Comparison of ENCODE assay signal across 24 cellular contexts in the genomic region with DNA sequence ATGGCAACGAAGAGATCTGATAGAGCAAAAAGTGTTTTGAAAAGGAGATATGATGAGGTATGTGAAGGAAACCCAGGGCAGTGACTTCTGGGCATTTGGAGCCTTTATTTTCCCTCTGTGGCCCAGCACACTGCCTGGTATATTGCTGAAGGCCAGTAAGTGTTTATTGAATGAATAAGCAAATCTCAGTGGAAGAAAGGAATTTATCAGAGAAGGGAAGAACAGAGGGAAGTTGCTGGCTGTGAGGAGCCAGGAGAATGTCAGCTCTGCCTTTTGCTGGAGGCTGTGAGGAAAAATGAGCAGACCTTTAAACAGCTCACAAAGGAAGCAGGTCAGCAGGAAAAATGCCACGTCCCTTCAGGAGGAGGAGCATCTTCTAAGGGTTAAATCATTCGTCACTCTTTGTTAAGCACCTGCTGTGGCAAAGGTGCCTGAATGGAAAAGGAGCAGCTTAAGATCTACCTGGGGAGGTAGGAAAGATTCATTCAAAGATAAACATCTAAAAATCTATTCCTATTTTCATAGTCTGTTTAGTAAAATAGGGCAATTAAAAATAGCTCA.
DNase-seq lines count a peak whose midpoint lies in the region; ATAC-seq, FAIRE-seq and TF ChIP-seq lines count a peak whose summit lies in the region.
"Had no signal": no experiment of that assay in that cellular context is flagged by ENCODE, and none has a peak within 500 bp of the region (broad histone marks: within the 10 kb centered on the region; RNA-seq: fewer than 3 reads in every experiment).

No MANE protein-coding gene starts in this region.

- H2BK5ac ChIP-seq in H9 (ENCODE audit: insufficient read length, low read length) (no peak overlapping the region), H1 (ENCODE audit: low read depth, low read length) (no peak overlapping the region), trophoblast cell (ENCODE audit: low read depth, low read length, poor library complexity) (no peak overlapping the region)

- H3K4me3 Mint-ChIP-seq in H9 = no peak overlapping the region
- H3K4me3 Mint-ChIP-seq in natural killer cell treated with Interleukin-12 subunit alpha and Interleukin-12 subunit beta and Interleukin-15 and Interleukin-18, amount 100 ng/mL, for 72 hours = no peak overlapping the region
- H3K4me3 Mint-ChIP-seq: CD4-positive, alpha-beta memory T cell had no signal

- H4K12ac ChIP-seq in trophoblast cell (ENCODE audit: low read depth, low read length) = no peak overlapping the region

- H3K79me1 ChIP-seq in H9 (ENCODE audit: insufficient read depth, low read depth, low read length, poor library complexity, severe bottlenecking) = no peaks in the 10 kb centered on the region
- no peaks in the 10 kb centered on the region for H3K79me1 ChIP-seq in H1 (ENCODE audit: low read depth, low read length)
- no peaks in the 10 kb centered on the region for H3K79me1 ChIP-seq in trophoblast cell (ENCODE audit: low read length)

- WGBS in H9 (ENCODE audit: extremely low coverage, insufficient read length, low lambda C conversion rate) = no CpG with 5 or more reads among the region's 3 CpGs
- WGBS in H1 (ENCODE audit: extremely low coverage in 1 of 2, insufficient coverage in 1 of 2, insufficient read length in 1 of 2, insufficient replicate concordance in 2 of 2, low coverage in 1 of 2, low lambda C conversion rate in 2 of 2, missing lambda C conversion rate in 1 of 2), 2 experiments = 8% methylated on average over 3 of the region's 3 CpGs; no CpG with 5 or more reads in 1 of the 2 experiments
- no CpG with 5 or more reads among the region's 3 CpGs for WGBS in trophoblast cell (ENCODE audit: extremely low coverage, insufficient coverage, insufficient read length)

- H3K56ac ChIP-seq in H9 (ENCODE audit: insufficient read length, low read depth, low read length) (no peak overlapping the region), H1 (replicated peaks; ENCODE audit: insufficient read length, low read depth, low read length) (no peak overlapping the region)

- H3K9me3 ChIP-seq in H9 (ENCODE audit: control insufficient read depth, low read depth, low read length) = no peaks in the 10 kb centered on the region
- no peaks in the 10 kb centered on the region for H3K9me3 ChIP-seq in H1 (ENCODE audit: insufficient read depth in 2 of 2, low read depth in 1 of 2, low read length in 1 of 2)
- H3K9me3 ChIP-seq in trophoblast cell (ENCODE audit: insufficient read depth, low read depth, low read length) = no peaks in the 10 kb centered on the region
- H3K9me3 ChIP-seq: SJCRH30 had no signal

- FAIRE-seq in H1 (lab: Jason Lieb, UNC) = peak; percentile 24
- FAIRE-seq: GM12892 had no signal

- no peak overlapping the region for H3K27ac Mint-ChIP-seq in H9
- no peak overlapping the region for H3K27ac Mint-ChIP-seq in natural killer cell treated with Interleukin-12 subunit alpha and Interleukin-12 subunit beta and Interleukin-15 and Interleukin-18, amount 100 ng/mL, for 72 hours
- H3K27ac Mint-ChIP-seq: CD4-positive, alpha-beta memory T cell had no signal

- H2BK12ac ChIP-seq in H9 (ENCODE audit: insufficient read length, low read depth, low read length) (no peak overlapping the region), H1 (ENCODE audit: low read depth, low read length) (0 out of 2 replicates have a peak overlapping the region, but pooled peaks have one; percentile 17), trophoblast cell (ENCODE audit: low read length) (no peak overlapping the region)

- H3K27ac ChIP-seq in H9 (ENCODE audit: insufficient read length, low read depth, low read length) = no peak overlapping the region
- H3K27ac ChIP-seq in H1 (ENCODE audit: low read depth, low read length) = no peak overlapping the region
- H3K27ac ChIP-seq in trophoblast cell (ENCODE audit: low read depth, low read length) = no peak overlapping the region
- H3K27ac ChIP-seq: HL-60, PC-9, SJCRH30 had no signal

- H4K5ac ChIP-seq in H9 (ENCODE audit: insufficient read length, low read depth, low read length) (no peak overlapping the region), H1 (ENCODE audit: insufficient read length, low read depth, low read length) (no peak overlapping the region)

- H3K4me1 ChIP-seq in H9 (ENCODE audit: insufficient read depth, low read length) = no peaks in the 10 kb centered on the region
- no peaks in the 10 kb centered on the region; a peak in 1 of 7 replicates for H3K4me1 ChIP-seq in H1 (replicated peaks in 1 of 4; ENCODE audit: control insufficient read depth in 3 of 4, insufficient read depth in 4 of 4, low read length in 3 of 4)
- no peaks in the 10 kb centered on the region for H3K4me1 ChIP-seq in trophoblast cell (ENCODE audit: control insufficient read depth in 1 of 2, insufficient read depth in 2 of 2, low read length in 2 of 2)
- H3K4me1 ChIP-seq: SJCRH30 had no signal

- peak overlapping the region; percentile 27 for H2AFZ ChIP-seq in H9 (ENCODE audit: low read length)
- H2AFZ ChIP-seq in H1 (ENCODE audit: low read length) = peak overlapping the region; percentile 57
- no peak overlapping the region for H2AFZ ChIP-seq in trophoblast cell (ENCODE audit: insufficient read depth, low read length, poor library complexity)
- H2AFZ ChIP-seq: PC-9 had no signal

- H3K4me2 ChIP-seq in H9 (ENCODE audit: insufficient read depth, insufficient read length, low read length) (no peak overlapping the region), H1 (ENCODE audit: insufficient read depth in 1 of 2, low read depth in 2 of 2, low read length in 2 of 2) (peak overlapping the region; percentile 15 to 20; a peak in 3 of 4 replicates), trophoblast cell (ENCODE audit: low read length) (no peak overlapping the region)
- H3K4me2 ChIP-seq: PC-9 had no signal

- H3K4me1 Mint-ChIP-seq in H9 = no peaks in the 10 kb centered on the region
- no peaks in the 10 kb centered on the region for H3K4me1 Mint-ChIP-seq in natural killer cell treated with Interleukin-12 subunit alpha and Interleukin-12 subunit beta and Interleukin-15 and Interleukin-18, amount 100 ng/mL, for 72 hours (ENCODE audit: low read depth in 2 of 2)
- H3K4me1 Mint-ChIP-seq: CD4-positive, alpha-beta memory T cell had no signal

- H2BK15ac ChIP-seq in H9 (ENCODE audit: low read depth, low read length) (no peak overlapping the region; the same call in 1 of the 2 replicates), H1 (ENCODE audit: low read length) (peak overlapping the region; percentile 37; the same call in 1 of the 2 replicates)

- H4K91ac ChIP-seq in H9 (ENCODE audit: insufficient read length, low read depth, low read length) (no peak overlapping the region), H1 (replicated peaks; ENCODE audit: insufficient read length, low read length) (no peak overlapping the region), trophoblast cell (ENCODE audit: low read depth, low read length) (no peak overlapping the region)

- no peak for ATAC-seq in natural killer cell treated with Interleukin-12 subunit alpha and Interleukin-12 subunit beta and Interleukin-15 and Interleukin-18, amount 100 ng/mL, for 72 hours
- ATAC-seq: Right ventricle myocardium inferior, SK-N-SH treated with all-trans-retinoic acid at 6 μM for 48 hours had no signal

- H3K9ac ChIP-seq in H9 (ENCODE audit: extremely low read depth, insufficient read length, low read length) = no peak overlapping the region
- H3K9ac ChIP-seq in H1 (replicated peaks in 1 of 4; ENCODE audit: extremely low read depth in 1 of 4, low read depth in 3 of 4, low read length in 3 of 4) = no peak overlapping the region
- H3K9ac ChIP-seq in trophoblast cell (ENCODE audit: low read length) = no peak overlapping the region

- no peak for TF ChIP-seq POLR2A in H1 (IDR thresholded peaks at IDR 0.05; ENCODE audit: control extremely low read depth in 1 of 2, low read depth in 2 of 2, low read length in 2 of 2)

- TF ChIP-seq CTCF in H9 (conservative IDR thresholded peaks at IDR 0.05) = no peak
- no peak for TF ChIP-seq CTCF in H1 (IDR thresholded peaks at IDR 0.05; ENCODE audit: control extremely low read depth in 1 of 3, insufficient read depth in 1 of 3, low read depth in 1 of 3, low read length in 3 of 3)

- H3K27me3 Mint-ChIP-seq in H9 (ENCODE audit: low read depth) = no peaks in the 10 kb centered on the region
- H3K27me3 Mint-ChIP-seq in natural killer cell treated with Interleukin-12 subunit alpha and Interleukin-12 subunit beta and Interleukin-15 and Interleukin-18, amount 100 ng/mL, for 72 hours = peaks cover 0 to 4% of the 10 kb centered on the region in 2 donors
- H3K27me3 Mint-ChIP-seq: CD4-positive, alpha-beta memory T cell had no signal

- DNase-seq in H9 (peak; percentile 32), H1 (ENCODE audit: low read depth in 1 of 2, low spot score in 2 of 2) (no peak), iPS-NIHi7 (ENCODE audit: extremely low spot score) (peak; percentile 37), trophoblast cell (peak; percentile 50 to 67), EL (no peak)
- DNase-seq in activated CD8-positive, alpha-beta memory T cell treated with anti-CD3 and anti-CD28 coated beads for 24 hours = no peak
- no peak for DNase-seq in natural killer cell treated with Interleukin-12 subunit alpha and Interleukin-12 subunit beta and Interleukin-15 and Interleukin-18, amount 100 ng/mL, for 72 hours (ENCODE audit: low spot score)
- DNase-seq: C1 segment of cervical spinal cord; CD4-positive, alpha-beta memory T cell; COR-L47; GOT3; Karpas-422; NCI-H1092 treated with DMSO at 0.1 percent for 48 hours; NCI-H1436; NCI-H187 treated with DMSO at 0.1 percent for 48 hours; NCI-H446; NCI-H524 treated with DMSO at 0.1 percent for 48 hours; NCI-H774; PC-9; SJCRH30 had no signal

- H3K14ac ChIP-seq in H9 (ENCODE audit: insufficient read depth, low read length) = no peak overlapping the region
- no peak overlapping the region for H3K14ac ChIP-seq in H1 (ENCODE audit: insufficient read length)
- H3K14ac ChIP-seq in trophoblast cell (ENCODE audit: low read length) = no peak overlapping the region

- CTCF ChIA-PET in H1 (lab: Charles Lee; ENCODE audit: partially characterized antibody) = interaction anchor here (0.6 to 1.8 kb wide), 5 partner anchors 10 to 496 kb away, joined by 3 to 6 read pairs (median 4); no protein-coding TSS in a partner anchor

- H3T11ph ChIP-seq in H9 (ENCODE audit: low read length) = no peak overlapping the region

- H4K20me1 ChIP-seq in H9 (ENCODE audit: control insufficient read depth, insufficient read depth, insufficient read length) (no peaks in the 10 kb centered on the region), H1 (replicated peaks in 1 of 2; ENCODE audit: control insufficient read depth in 1 of 2, insufficient read depth in 2 of 2, low read length in 2 of 2) (no peaks in the 10 kb centered on the region)

- H2BK120ac ChIP-seq in H9 (ENCODE audit: low read depth, low read length, poor library complexity, severe bottlenecking) = no peak overlapping the region
- no peak overlapping the region for H2BK120ac ChIP-seq in H1 (replicated peaks; ENCODE audit: low read depth, low read length)
- H2BK120ac ChIP-seq in trophoblast cell (ENCODE audit: insufficient read depth, low read length, poor library complexity) = no peak overlapping the region

- H2BK20ac ChIP-seq in H9 (ENCODE audit: low read depth, low read length, poor library complexity, severe bottlenecking) (no peak overlapping the region), H1 (ENCODE audit: low read length) (no peak overlapping the region)

- POLR2A ChIA-PET in H1 (lab: Charles Lee; ENCODE audit: partially characterized antibody) = no interaction called here

- H3K4ac ChIP-seq in H9 (ENCODE audit: low read depth, low read length) (no peak overlapping the region), H1 (replicated peaks; ENCODE audit: insufficient read length, low read depth, low read length) (no peak overlapping the region), trophoblast cell (ENCODE audit: low read depth, low read length) (no peak overlapping the region)

- peaks cover 2% of the 10 kb centered on the region; the same call in 1 of the 2 replicates for H3K27me3 ChIP-seq in H9 (ENCODE audit: insufficient read depth, low read length)
- H3K27me3 ChIP-seq in H1 (replicated peaks in 1 of 4; ENCODE audit: control insufficient read depth in 3 of 4, extremely low read depth in 1 of 4, insufficient read depth in 3 of 4, low read length in 3 of 4) = no peaks in the 10 kb centered on the region
- H3K27me3 ChIP-seq in trophoblast cell (ENCODE audit: insufficient read depth, low read length) = no peaks in the 10 kb centered on the region
- H3K27me3 ChIP-seq: SJCRH30 had no signal

- H4K8ac ChIP-seq in H9 (replicated peaks; ENCODE audit: insufficient read length, low read depth, low read length) = no peak overlapping the region
- no peak overlapping the region for H4K8ac ChIP-seq in H1 (ENCODE audit: extremely low read depth, insufficient read depth, low read length)
- no peak overlapping the region for H4K8ac ChIP-seq in trophoblast cell (ENCODE audit: low read depth, low read length)

- H3K79me2 ChIP-seq in H9 (ENCODE audit: insufficient read depth, low read length) = no peaks in the 10 kb centered on the region
- H3K79me2 ChIP-seq in H1 (ENCODE audit: control insufficient read depth in 1 of 2, insufficient read depth in 2 of 2, low read length in 2 of 2) = no peaks in the 10 kb centered on the region
- H3K79me2 ChIP-seq in trophoblast cell (ENCODE audit: control insufficient read depth, insufficient read depth, low read length, poor library complexity) = no peaks in the 10 kb centered on the region

- H3K23ac ChIP-seq in H9 (ENCODE audit: insufficient read length, low read depth, low read length) (no peak overlapping the region), H1 (ENCODE audit: insufficient read length) (no peak overlapping the region), trophoblast cell (ENCODE audit: low read length) (no peak overlapping the region)

- no peaks in the 10 kb centered on the region; a peak in 1 of 5 replicates for H3K9me3 Mint-ChIP-seq in H9
- no peaks in the 10 kb centered on the region for H3K9me3 Mint-ChIP-seq in natural killer cell treated with Interleukin-12 subunit alpha and Interleukin-12 subunit beta and Interleukin-15 and Interleukin-18, amount 100 ng/mL, for 72 hours
- H3K9me3 Mint-ChIP-seq: CD4-positive, alpha-beta memory T cell had no signal

- H3K18ac ChIP-seq in H9 (ENCODE audit: insufficient read length, low read depth, low read length) = no peak overlapping the region
- H3K18ac ChIP-seq in H1 (ENCODE audit: extremely low read depth, low read length) = no peak overlapping the region; the same call in 1 of the 2 replicates
- H3K18ac ChIP-seq in trophoblast cell (ENCODE audit: low read length) = no peak overlapping the region

- H2AK5ac ChIP-seq in H9 (ENCODE audit: insufficient read length, low read length) = no peak overlapping the region
- peak overlapping the region; percentile 75; the same call in 1 of the 2 replicates for H2AK5ac ChIP-seq in H1 (ENCODE audit: low read depth, low read length)
- no peak overlapping the region for H2AK5ac ChIP-seq in trophoblast cell (ENCODE audit: low read length)

- no peak for TF ChIP-seq EP300 in H1 (IDR thresholded peaks at IDR 0.05; ENCODE audit: borderline replicate concordance in 1 of 2, low read depth in 2 of 2, low read length in 2 of 2)

- no peak for TF ChIP-seq RAD21 in H1 (IDR thresholded peaks at IDR 0.05 in 1 of 2, conservative IDR thresholded peaks at IDR 0.05 in 1 of 2; ENCODE audit: low read depth in 2 of 2, low read length in 2 of 2)

- H3K4me3 ChIP-seq in H1 (ENCODE audit: extremely low read depth in 1 of 4, insufficient read depth in 2 of 4, low read depth in 3 of 4, low read length in 4 of 4) (no peak overlapping the region; a peak in 1 of 8 replicates), trophoblast cell (ENCODE audit: low read depth, low read length) (no peak overlapping the region)
- H3K4me3 ChIP-seq: PC-9, SJCRH30 had no signal

- no peaks in the 10 kb centered on the region for H3K36me3 ChIP-seq in H1 (ENCODE audit: control insufficient read depth in 2 of 4, insufficient read depth in 4 of 4, low read length in 3 of 4)
- H3K36me3 ChIP-seq in trophoblast cell (ENCODE audit: control insufficient read depth in 1 of 2, insufficient read depth in 2 of 2, low read length in 2 of 2) = no peaks in the 10 kb centered on the region
- H3K36me3 ChIP-seq: SJCRH30 had no signal

- no peaks in the 10 kb centered on the region for H3K36me3 Mint-ChIP-seq in H9 (ENCODE audit: insufficient read depth in 1 of 3, low read depth in 3 of 3)
- H3K36me3 Mint-ChIP-seq in natural killer cell treated with Interleukin-12 subunit alpha and Interleukin-12 subunit beta and Interleukin-15 and Interleukin-18, amount 100 ng/mL, for 72 hours = no peaks in the 10 kb centered on the region
- H3K36me3 Mint-ChIP-seq: CD4-positive, alpha-beta memory T cell had no signal

- H3K23me2 ChIP-seq in H9 (ENCODE audit: insufficient read length, low read depth, low read length, poor library complexity, severe bottlenecking) = no peaks in the 10 kb centered on the region
- H3K23me2 ChIP-seq in H1 (ENCODE audit: low read depth, low read length) = no peaks in the 10 kb centered on the region; the same call in 1 of the 2 replicates

Comparison
In these comparisons a context has a peak if more than half of its experiments do, and no peak if none do; other contexts are left out.
1. DNase-seq: peak in H9 (single experiment), iPS-NIHi7 (single experiment) and trophoblast cell (2 of 2); none in H1 (0 of 2), activated CD8-positive, alpha-beta memory T cell treated with anti-CD3 and anti-CD28 coated beads for 24 hours (single experiment), natural killer cell treated with Interleukin-12 subunit alpha and Interleukin-12 subunit beta and Interleukin-15 and Interleukin-18, amount 100 ng/mL, for 72 hours (single experiment) and EL (single experiment).
2. H3K4me2 ChIP-seq: peak in H1 (2 of 2); none in H9 (single experiment) and trophoblast cell (single experiment).